Comparison of ENCODE assay signal across 8 cellular contexts in genomic region chr14:50955373-50956043, GRCh38. TPM values are rescaled to one million over a fixed set of nuclear protein-coding genes. Genes with fewer than 3 reads are reported as not detected.
DNase-seq lines count a peak whose midpoint lies in the region; ATAC-seq and TF ChIP-seq lines count a peak whose summit lies in the region.

No MANE protein-coding gene starts in this region.

- no peak for ATAC-seq in GM18517 (IDR thresholded peaks at IDR 0.05; ENCODE audit: unreplicated experiment)

- H3K4me1 ChIP-seq in HEK293 (ENCODE audit: control insufficient read depth, insufficient read depth, low read length): peaks cover 6% of the 10 kb centered on the region; the same call in 1 of the 2 replicates
- no peaks in the 10 kb centered on the region for H3K4me1 ChIP-seq in NT2/D1 (ENCODE audit: insufficient read depth, insufficient read length)
- no peaks in the 10 kb centered on the region for H3K4me1 ChIP-seq in liver (ENCODE audit: control insufficient read depth in 4 of 4, insufficient read depth in 4 of 4, low read length in 3 of 4)
- H3K4me1 ChIP-seq in suprapubic skin: peaks cover 22% of the 10 kb centered on the region

- TF ChIP-seq CTCF in HEK293 (tag by site-specific recombination; IDR thresholded peaks at IDR 0.05) (no peak), liver (IDR thresholded peaks at IDR 0.05; ENCODE audit: low read depth, low read length, missing input control) (peak; percentile 49), suprapubic skin (IDR thresholded peaks at IDR 0.05) (peak in 1 of 2 donors; percentile 59)

- peak overlapping the region; percentile 13; the same call in 1 of the 2 replicates for H3K27ac ChIP-seq in HEK293 (ENCODE audit: extremely low read depth, low read depth, low read length)
- H3K27ac ChIP-seq in caudate nucleus (ENCODE audit: low read depth, low read length): peak overlapping the region; percentile 2
- H3K27ac ChIP-seq in liver (ENCODE audit: low read depth in 1 of 2, low read length in 2 of 2): peak overlapping the region in 1 of 2 donors; percentile 3
- peak overlapping the region; percentile 87 for H3K27ac ChIP-seq in suprapubic skin

- no peak for TF ChIP-seq EP300 in suprapubic skin (IDR thresholded peaks at IDR 0.05)

- H3K9me3 ChIP-seq in HEK293 (ENCODE audit: control insufficient read depth, insufficient read depth, low read depth, low read length) (no peaks in the 10 kb centered on the region), NT2/D1 (ENCODE audit: insufficient read depth, low read length) (no peaks in the 10 kb centered on the region), liver (ENCODE audit: control insufficient read depth in 4 of 4, low read length in 3 of 4) (no peaks in the 10 kb centered on the region), suprapubic skin (no peaks in the 10 kb centered on the region)

- no peaks in the 10 kb centered on the region for H3K27me3 ChIP-seq in NT2/D1 (ENCODE audit: insufficient read depth, insufficient read length)
- no peaks in the 10 kb centered on the region for H3K27me3 ChIP-seq in liver (ENCODE audit: control insufficient read depth in 4 of 4, insufficient read depth in 4 of 4, low read length in 3 of 4)
- no peaks in the 10 kb centered on the region for H3K27me3 ChIP-seq in suprapubic skin

- CTCF ChIA-PET in HEK293 (lab: Yijun Ruan, JAX): interaction anchor here (0.6 to 2.5 kb wide), 15 partner anchors 9 to 850 kb away, joined by 3 to 16 read pairs (median 3); partner anchors contain the start of gene PYGL

- WGBS in liver: 77% methylated on average over 5 of the region's 5 CpGs
- WGBS in suprapubic skin: 53% methylated on average over 5 of the region's 5 CpGs

- POLR2A ChIA-PET in HEK293 (lab: Yijun Ruan, JAX): interaction anchor here (0.6 to 1.2 kb wide), 3 partner anchors 11 to 155 kb away, joined by 3 to 7 read pairs (median 4); partner anchors contain the start of genes PYGL and TRIM9

- DNase-seq in COLO668 (lab: John Stamatoyannopoulos, UW; ENCODE audit: unreplicated experiment): peak; percentile 48
- peak; percentile 54 for DNase-seq in NT2/D1 (ENCODE audit: low read depth, low spot score)
- peak in 8 of 61 donors; percentile 6 to 30 (median 18) for DNase-seq in caudate nucleus (lab: John Stamatoyannopoulos, UW)
- DNase-seq in suprapubic skin (ENCODE audit: low spot score in 2 of 2): peak in 1 of 2 donors; percentile 74
- no peak for DNase-seq in occipital lobe (lab: John Stamatoyannopoulos, UW)

- peak; percentile 77 to 82 for TF ChIP-seq RAD21 in liver (IDR thresholded peaks at IDR 0.05)

- H3K4me3 ChIP-seq in HEK293 (ENCODE audit: low read depth, low read length) (no peak overlapping the region), NT2/D1 (ENCODE audit: insufficient read length, low read depth) (no peak overlapping the region), liver (ENCODE audit: low read depth in 1 of 3, low read length in 3 of 3) (no peak overlapping the region), suprapubic skin (no peak overlapping the region)

- H3K9ac ChIP-seq in NT2/D1 (ENCODE audit: insufficient read length, low read depth): no peak overlapping the region
- H3K9ac ChIP-seq in liver (ENCODE audit: low read depth in 1 of 2, low read length in 2 of 2): no peak overlapping the region

- TF ChIP-seq POLR2A in suprapubic skin (IDR thresholded peaks at IDR 0.05): no peak

- no peaks in the 10 kb centered on the region for H3K36me3 ChIP-seq in HEK293 (ENCODE audit: control insufficient read depth in 2 of 2, insufficient read depth in 1 of 2, low read length in 2 of 2)
- H3K36me3 ChIP-seq in NT2/D1 (ENCODE audit: insufficient read depth, insufficient read length, low read length): no peaks in the 10 kb centered on the region
- no peaks in the 10 kb centered on the region for H3K36me3 ChIP-seq in liver (ENCODE audit: control insufficient read depth in 4 of 4, insufficient read depth in 3 of 4, low read depth in 1 of 4, low read length in 3 of 4)
- no peaks in the 10 kb centered on the region for H3K36me3 ChIP-seq in suprapubic skin

TF ChIP-seq in HEK293, 187 proteins besides CTCF, POLR2A, EP300 and RAD21 (continues in another document):
- TF ChIP-seq ZNF548 (tag by site-specific recombination; IDR thresholded peaks at IDR 0.05) (no peak), GLIS1 (tag by site-specific recombination; IDR thresholded peaks at IDR 0.05) (peak; percentile 76), PRDM2 (tag by site-specific recombination; IDR thresholded peaks at IDR 0.05; ENCODE audit: borderline replicate concordance) (no peak)

TF ChIP-seq in liver, 16 proteins besides CTCF, POLR2A, EP300 and RAD21:
- TF ChIP-seq ATF3 (IDR thresholded peaks at IDR 0.05) (peak; percentile 15), HNF4A (conservative IDR thresholded peaks at IDR 0.05) (no peak), RXRA (IDR thresholded peaks at IDR 0.05) (peak; percentile 35 to 39), JUND (IDR thresholded peaks at IDR 0.05) (peak; percentile 75 to 93)

RNA-seq across cellular contexts. Expression of gene PYGL, which starts 11.2 kb away (rescaled TPM):
- 100 to 1,000 TPM; 102 to 109 TPM for total RNA-seq in liver
- 10 to 100 TPM; 53.0 to 70.9 TPM for polyA plus RNA-seq in liver
- 10 to 100 TPM; 43.3 to 73.4 (median 48.4) TPM for total RNA-seq in suprapubic skin
- 9.4 TPM for total RNA-seq in occipital lobe
